ENCODE assay signal across 8 cellular contexts in the genomic region with DNA sequence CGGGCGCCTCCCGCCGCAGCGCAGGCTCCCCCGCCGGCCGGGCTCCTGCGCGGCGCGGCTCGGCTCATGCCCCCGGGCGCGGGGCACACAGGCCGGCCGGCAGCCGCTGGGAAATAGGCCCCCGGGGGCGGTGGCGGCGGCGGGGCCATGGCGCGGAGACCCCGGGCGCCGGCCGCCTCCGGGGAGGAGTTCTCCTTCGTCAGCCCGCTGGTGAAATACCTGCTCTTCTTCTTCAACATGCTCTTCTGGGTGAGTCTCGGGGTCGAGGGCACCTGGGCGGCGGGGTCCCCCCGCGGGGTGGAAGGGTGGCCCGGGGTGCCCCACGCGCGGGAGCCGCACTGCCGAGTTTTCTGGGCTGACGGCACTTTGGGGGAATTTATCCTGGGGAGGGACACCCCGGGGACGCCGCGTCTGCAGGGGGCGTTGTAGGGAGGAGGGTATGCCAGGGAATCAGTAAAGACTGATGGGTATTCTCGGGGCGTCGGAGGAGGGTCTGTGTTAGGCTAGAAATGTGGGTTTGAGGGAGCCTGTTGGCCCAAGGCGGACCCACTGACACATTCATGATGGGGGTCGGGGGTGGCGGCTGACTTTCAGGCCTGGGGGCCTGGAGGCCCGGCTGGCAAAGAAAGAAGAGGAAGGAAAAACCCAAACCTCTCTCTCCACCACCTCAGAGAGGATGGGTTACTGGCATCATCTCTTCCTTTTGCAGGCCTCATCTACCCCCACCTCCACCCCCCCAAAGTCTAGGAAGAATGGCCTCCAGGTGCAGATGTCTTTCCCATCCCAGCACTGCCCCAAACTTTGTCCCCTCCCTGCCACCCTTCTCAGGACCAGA. TPM values are rescaled to one million over a fixed set of nuclear protein-coding genes. Genes with fewer than 3 reads are reported as not detected.
A peak's percentile ranks its signal among the peaks of the same experiment; 100 is the strongest.
DNase-seq lines count a peak whose midpoint lies in the region; ATAC-seq and TF ChIP-seq lines count a peak whose summit lies in the region.

No MANE protein-coding gene starts in this region.

- no peaks in the 10 kb centered on the region for H3K27me3 Mint-ChIP-seq in stimulated activated memory B cell treated with anti-CD40 and anti-IgM and Interleukin-4, amounts not matched to agents 10 μg/mL and 1 μg/mL and 100 μg/mL, for 72 hours

- H3K4me1 Mint-ChIP-seq in stimulated activated memory B cell treated with anti-CD40 and anti-IgM and Interleukin-4, amounts not matched to agents 10 μg/mL and 1 μg/mL and 100 μg/mL, for 72 hours: peaks cover 64% of the 10 kb centered on the region

- H3K9ac ChIP-seq in iPS-15b (ENCODE audit: low read depth, low read length): no peak overlapping the region

- peak overlapping the region in 2 of 12 donors; percentile 13 to 37 for H3K27ac ChIP-seq in heart left ventricle

- peak overlapping the region; percentile 95 for H3K27ac Mint-ChIP-seq in stimulated activated memory B cell treated with anti-CD40 and anti-IgM and Interleukin-4, amounts not matched to agents 10 μg/mL and 1 μg/mL and 100 μg/mL, for 72 hours

- TF ChIP-seq POLR2A in heart left ventricle (IDR thresholded peaks at IDR 0.05): no peak

- TF ChIP-seq CTCF in heart left ventricle (IDR thresholded peaks at IDR 0.05): peak in 6 of 12 donors; percentile 7 to 36 (median 11)

- ATAC-seq in heart left ventricle (no peak), left cardiac atrium (no peak), HG03460 (IDR thresholded peaks at IDR 0.05; ENCODE audit: unreplicated experiment) (peak; percentile 4)
- peak; percentile 9 for ATAC-seq in stimulated activated memory B cell treated with anti-CD40 and anti-IgM and Interleukin-4, amounts not matched to agents 10 μg/mL and 1 μg/mL and 100 μg/mL, for 72 hours

- H3K9me3 ChIP-seq in heart left ventricle (no peaks in the 10 kb centered on the region), iPS-15b (ENCODE audit: control insufficient read depth, insufficient read depth, low read length) (no peaks in the 10 kb centered on the region)

- DNase-seq in heart left ventricle (peak in 1 of 5 donors; percentile 64), left cardiac atrium (no peak), HT-29 (ENCODE audit: low spot score) (no peak), GM19238 (ENCODE audit: insufficient read length, low spot score) (no peak)
- peak; percentile 46 for DNase-seq in activated T-cell treated with anti-CD3 and anti-CD28 coated beads, Interleukin-2, amount 50 U/mL, for 48 hours

- H3K4me3 ChIP-seq in heart left ventricle (peak overlapping the region; percentile 44 to 71 (median 58)), iPS-15b (ENCODE audit: low read depth, low read length) (peak overlapping the region; percentile 61)

- peaks cover 44% of the 10 kb centered on the region for H3K36me3 Mint-ChIP-seq in stimulated activated memory B cell treated with anti-CD40 and anti-IgM and Interleukin-4, amounts not matched to agents 10 μg/mL and 1 μg/mL and 100 μg/mL, for 72 hours

- 8 to 29% (median 15%) methylated on average over 19 to 58 of the region's 58 CpGs for WGBS in heart left ventricle, 4 donors

- H3K36me3 ChIP-seq in heart left ventricle (no peaks in the 10 kb centered on the region), iPS-15b (ENCODE audit: control insufficient read depth, insufficient read depth, low read length) (no peaks in the 10 kb centered on the region)

- H3K9me3 Mint-ChIP-seq in stimulated activated memory B cell treated with anti-CD40 and anti-IgM and Interleukin-4, amounts not matched to agents 10 μg/mL and 1 μg/mL and 100 μg/mL, for 72 hours: no peaks in the 10 kb centered on the region

- H3K4me1 ChIP-seq in heart left ventricle: peaks cover 0 to 47% (median 6%) of the 10 kb centered on the region in 12 donors
- no peaks in the 10 kb centered on the region for H3K4me1 ChIP-seq in iPS-15b (ENCODE audit: control insufficient read depth, insufficient read depth, low read length)

- intact Hi-C loops in heart left ventricle (cut with DNase I): no loop called here
- intact Hi-C loops in left cardiac atrium (cut with DNase I): no loop called here

- H3K4me3 Mint-ChIP-seq in stimulated activated memory B cell treated with anti-CD40 and anti-IgM and Interleukin-4, amounts not matched to agents 10 μg/mL and 1 μg/mL and 100 μg/mL, for 72 hours: peak overlapping the region; percentile 91

- H3K27me3 ChIP-seq in heart left ventricle (peaks cover 0 to 21% (median 0%) of the 10 kb centered on the region in 9 donors), iPS-15b (ENCODE audit: control insufficient read depth, insufficient read depth, low read length) (peaks cover 31% of the 10 kb centered on the region)

RNA-seq across cellular contexts. Expression of a gene that starts 0.5 kb away (rescaled TPM):
- total RNA-seq in heart left ventricle (10 to 100 TPM in 4 of 9 donors, 1 to 10 TPM in 5; 4.9 to 21.5 (median 8.9) TPM), left cardiac atrium (10 to 100 TPM; 10.9 to 12.3 TPM)
- polyA plus RNA-seq in heart left ventricle: 1 to 10 TPM; 3.0 to 5.6 TPM
- total RNA-seq in HT-29 (2014; rRNA removed; shearing (Covaris generic)): 0.89 and 1.6 TPM in 2 replicates

RNA-seq across cellular contexts. Expression of a gene that starts 43.4 kb away (rescaled TPM):
- total RNA-seq in heart left ventricle: 1 to 10 TPM; 3.1 to 7.3 (median 3.9) TPM
- 1 to 10 TPM; 1.7 to 3.4 TPM for polyA plus RNA-seq in heart left ventricle
- 1 to 10 TPM; 5.4 to 7.6 TPM for total RNA-seq in left cardiac atrium
- not detected in 2 replicates for total RNA-seq in HT-29 (2014; rRNA removed; shearing (Covaris generic))

Comparison
In these comparisons a context has a peak if more than half of its experiments do, and no peak if none do; other contexts are left out.
1. ATAC-seq: peak in HG03460 (single experiment) and stimulated activated memory B cell treated with anti-CD40 and anti-IgM and Interleukin-4, amounts not matched to agents 10 μg/mL and 1 μg/mL and 100 μg/mL, for 72 hours (single experiment); none in heart left ventricle (0 of 4) and left cardiac atrium (0 of 2).
2. DNase-seq: peak in activated T-cell treated with anti-CD3 and anti-CD28 coated beads, Interleukin-2, amount 50 U/mL, for 48 hours (2 of 2); none in left cardiac atrium (single experiment), HT-29 (single experiment) and GM19238 (single experiment).